10 cellular contexts compared by ENCODE assay signal in the genomic region with DNA sequence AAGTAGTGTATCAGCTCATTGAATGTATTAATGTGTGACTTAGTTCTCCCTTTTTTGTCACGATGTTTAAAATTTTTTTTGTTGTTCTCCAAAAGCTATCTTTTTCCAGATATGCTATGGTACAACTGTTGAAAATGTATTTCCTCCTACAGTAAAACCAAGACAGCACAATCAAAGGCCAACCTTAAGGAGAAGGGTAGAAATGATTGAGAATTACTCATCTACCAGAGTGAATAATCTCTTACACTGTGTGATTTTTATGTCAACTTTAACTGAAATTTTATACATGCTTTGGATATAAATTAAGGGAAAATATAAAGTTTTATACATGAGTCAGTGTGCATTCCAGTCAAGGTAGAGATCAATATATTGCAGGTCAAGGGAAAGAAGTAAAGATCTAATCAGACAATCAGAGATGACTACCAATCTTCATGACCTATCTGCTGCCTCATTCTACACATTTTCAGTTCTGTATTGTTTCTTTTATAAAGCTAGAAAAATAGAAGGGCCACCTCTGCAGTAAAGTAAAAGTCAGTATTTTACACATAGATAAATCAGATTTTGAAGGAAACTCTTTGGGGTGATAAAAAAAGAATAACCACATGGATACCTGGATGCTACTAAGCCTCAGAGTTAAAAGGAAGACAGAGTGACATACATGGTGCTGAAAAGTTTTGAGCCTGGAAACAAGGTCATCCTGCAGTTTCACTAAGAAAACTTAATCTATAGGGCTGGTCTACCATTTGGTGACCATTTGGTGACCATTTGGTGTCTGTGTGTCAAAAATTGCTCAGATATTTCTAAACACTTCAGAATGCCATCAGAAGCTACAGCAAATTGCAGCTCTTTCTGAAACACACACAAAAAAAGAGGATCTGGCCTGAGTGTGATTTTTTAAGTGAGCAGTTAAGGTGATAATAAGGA. TPM values are rescaled to one million over a fixed set of nuclear protein-coding genes. Genes with fewer than 3 reads are reported as not detected.
DNase-seq lines count a peak whose midpoint lies in the region; ATAC-seq and TF ChIP-seq lines count a peak whose summit lies in the region.
"Had no signal": no experiment of that assay in that cellular context is flagged by ENCODE, and none has a peak within 500 bp of the region (broad histone marks: within the 10 kb centered on the region; RNA-seq: fewer than 3 reads in every experiment).

No MANE protein-coding gene starts in this region.

- H3K4me1 ChIP-seq in cardiac muscle cell (ENCODE audit: low read depth) (peaks cover 24% of the 10 kb centered on the region), tibial nerve (peaks cover 0 to 33% (median 0%) of the 10 kb centered on the region in 4 donors)

- peak overlapping the region; percentile 82 for H3K27ac ChIP-seq in cardiac muscle cell
- no peak overlapping the region for H3K27ac ChIP-seq in tibial nerve
- no peak overlapping the region for H3K27ac ChIP-seq in substantia nigra (ENCODE audit: low read depth, low read length, poor library complexity, severe bottlenecking)

- H3K27me3 ChIP-seq in cardiac muscle cell (no peaks in the 10 kb centered on the region), kidney epithelial cell (ENCODE audit: control insufficient read depth, insufficient read depth, low read length) (no peaks in the 10 kb centered on the region), tibial nerve (no peaks in the 10 kb centered on the region)

- intact Hi-C loops in Right ventricle myocardium superior (cut with DNase I), result no loop called here

- DNase-seq in cardiac muscle cell (ENCODE audit: low read depth in 1 of 2, low spot score in 1 of 2) (peak in 1 of 2 donors; percentile 6), Right ventricle myocardium superior (no peak), astrocyte of the spinal cord (ENCODE audit: low read depth, low spot score) (no peak), kidney epithelial cell (ENCODE audit: low read depth) (no peak), tibial nerve (ENCODE audit: low spot score in 2 of 2) (no peak), substantia nigra (lab: John Stamatoyannopoulos, UW) (no peak), NCI-H345 (lab: John Stamatoyannopoulos, UW) (no peak)
- DNase-seq: activated effector memory CD4-positive, alpha-beta T cell treated with anti-CD3 and anti-CD28 coated beads, Interleukin-2, amount 50 U/mL, for 16 hours; CD4-positive, CD25-positive, alpha-beta regulatory T cell had no signal

- H3K9me3 ChIP-seq in cardiac muscle cell (ENCODE audit: low read depth), result no peaks in the 10 kb centered on the region
- peaks cover 0 to 6% (median 0%) of the 10 kb centered on the region in 4 donors for H3K9me3 ChIP-seq in tibial nerve

- no peak for TF ChIP-seq POLR2A in tibial nerve (IDR thresholded peaks at IDR 0.05)

- TF ChIP-seq CTCF in cardiac muscle cell (IDR thresholded peaks at IDR 0.05; ENCODE audit: low read depth, low read length), result no peak
- TF ChIP-seq CTCF in astrocyte of the spinal cord (IDR thresholded peaks at IDR 0.05; ENCODE audit: low read depth, low read length), result no peak
- TF ChIP-seq CTCF in kidney epithelial cell (IDR thresholded peaks at IDR 0.05; ENCODE audit: insufficient read depth, low read length, poor library complexity, severe bottlenecking), result no peak
- TF ChIP-seq CTCF in tibial nerve (IDR thresholded peaks at IDR 0.05), result no peak

- H3K4me3 ChIP-seq in cardiac muscle cell, result peak overlapping the region; percentile 67
- H3K4me3 ChIP-seq in astrocyte of the spinal cord (ENCODE audit: low read depth, low read length), result peak overlapping the region; percentile 61
- H3K4me3 ChIP-seq in kidney epithelial cell (ENCODE audit: low read depth, low read length), result peak overlapping the region; percentile 10
- peak overlapping the region in 3 of 4 donors; percentile 28 to 55 (median 32) for H3K4me3 ChIP-seq in tibial nerve

- ATAC-seq in Right ventricle myocardium superior (ENCODE audit: poor library complexity) (no peak), HG03045 (IDR thresholded peaks at IDR 0.05; ENCODE audit: unreplicated experiment) (no peak)

- 52 to 60% methylated on average over 1 of the region's 1 CpG for WGBS in tibial nerve, 2 donors

- H3K36me3 ChIP-seq in cardiac muscle cell (no peaks in the 10 kb centered on the region), kidney epithelial cell (ENCODE audit: control insufficient read depth, insufficient read depth, low read length) (no peaks in the 10 kb centered on the region), tibial nerve (no peaks in the 10 kb centered on the region)

- TF ChIP-seq EP300 in tibial nerve (IDR thresholded peaks at IDR 0.05), result no peak

- in situ Hi-C loops in astrocyte of the spinal cord (cut with HindIII; ENCODE audit: low sequenced_read_pairs), result no loop called here

RNA-seq across cellular contexts. Expression of a gene that starts 1.6 kb away (rescaled TPM):
- total RNA-seq in cardiac muscle cell (34.0 and 43.8 TPM in 2 replicates), Right ventricle myocardium superior (18.0 TPM), kidney epithelial cell (3.4 and 5.5 TPM in 2 replicates), tibial nerve (10 to 100 TPM; 48.8 to 77.6 (median 58.8) TPM)
- polyA plus RNA-seq in cardiac muscle cell, result 23.3 and 31.8 TPM in 2 replicates

RNA-seq across cellular contexts. Expression of a gene that starts 55.9 kb away (rescaled TPM):
- total RNA-seq in cardiac muscle cell, result 10.5 and 14.0 TPM in 2 replicates
- 4.1 and 5.4 TPM in 2 replicates for polyA plus RNA-seq in cardiac muscle cell
- total RNA-seq in Right ventricle myocardium superior, result 2.4 TPM
- total RNA-seq in kidney epithelial cell, result 6.2 and 7.6 TPM in 2 replicates
- 1 to 10 TPM; 1.9 to 3.6 (median 2.0) TPM for total RNA-seq in tibial nerve

Comparison
In these comparisons a context has a peak if more than half of its experiments do, and no peak if none do; other contexts are left out.
1. H3K4me3 ChIP-seq: peak in every context shown above with its lines; median percentile 67 in cardiac muscle cell; 61 in astrocyte of the spinal cord; 32 in tibial nerve; 10 in kidney epithelial cell.